ENCODE assay signal across 7 cellular contexts in the genomic region with DNA sequence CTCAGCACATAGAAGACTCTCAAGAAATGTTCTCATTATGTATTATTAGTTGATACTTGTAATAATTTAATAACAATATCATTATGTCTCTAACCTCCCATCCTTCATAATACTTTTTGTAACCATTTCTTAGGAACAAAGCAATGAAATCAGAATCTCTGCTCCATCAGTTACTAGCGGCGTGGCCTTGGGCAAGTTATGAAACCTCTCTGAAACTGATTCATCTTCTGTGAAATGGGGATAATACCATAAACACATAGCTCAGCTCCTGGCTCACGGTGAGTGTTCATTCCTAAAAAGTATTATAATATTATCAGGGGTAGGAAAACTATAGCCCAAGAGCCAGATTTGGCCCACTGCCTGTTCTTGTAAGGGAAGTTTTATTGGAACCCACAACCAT. TPM values are rescaled to one million over a fixed set of nuclear protein-coding genes. Genes with fewer than 3 reads are reported as not detected.
"Had no signal": no experiment of that assay in that cellular context is flagged by ENCODE, and none has a peak within 500 bp of the region (broad histone marks: within the 10 kb centered on the region; RNA-seq: fewer than 3 reads in every experiment).

No MANE protein-coding gene starts in this region.

- H3K4me3 Mint-ChIP-seq: GM23338, H9 had no signal

- H3K4me2 ChIP-seq: GM23338 had no signal

- H3K9me3 Mint-ChIP-seq: GM23338, H9 had no signal

- H2AFZ ChIP-seq: GM23338 had no signal

- ATAC-seq: GM23338, K562 had no signal

- H3K27ac Mint-ChIP-seq: GM23338 had no signal

- DNase-seq: H9, HCEC 1CT, IMR-90 had no signal

- H3K27ac ChIP-seq: HL-60 had no signal

- H3K4me3 ChIP-seq: GM23338, K562 had no signal

RNA-seq across cellular contexts. Expression of a gene that starts 11.4 kb away (rescaled TPM):
- total RNA-seq: HT-29, IMR-90 had no signal
- polyA plus RNA-seq: IMR-90 had no signal
